19 cellular contexts compared by ENCODE assay signal in genomic region chr3:114643342-114643741, GRCh38.
A peak's percentile ranks its signal among the peaks of the same experiment; 100 is the strongest.
DNase-seq lines count a peak whose midpoint lies in the region; ATAC-seq, FAIRE-seq and TF ChIP-seq lines count a peak whose summit lies in the region.
"Had no signal": no experiment of that assay in that cellular context is flagged by ENCODE, and none has a peak within 500 bp of the region (broad histone marks: within the 10 kb centered on the region; RNA-seq: fewer than 3 reads in every experiment).

No MANE protein-coding gene starts in this region.

- H3K27me3 Mint-ChIP-seq in Calu3 (ENCODE audit: unreplicated experiment) (no peaks in the 10 kb centered on the region), astrocyte (ENCODE audit: low read depth, unreplicated experiment) (no peaks in the 10 kb centered on the region)
- no peaks in the 10 kb centered on the region for H3K27me3 Mint-ChIP-seq in stimulated activated naive B cell treated with anti-CD40 and anti-IgM and Interleukin-4, amounts not matched to agents 10 μg/mL and 1 μg/mL and 100 μg/mL, for 72 hours
- H3K27me3 Mint-ChIP-seq: CD4-positive, alpha-beta memory T cell had no signal

- no peaks in the 10 kb centered on the region for H3K27me3 ChIP-seq in astrocyte (ENCODE audit: insufficient read depth, low read length)
- H3K27me3 ChIP-seq: BLaER1 had no signal

- H3K36me3 Mint-ChIP-seq in Calu3 (ENCODE audit: insufficient read depth, unreplicated experiment) (no peaks in the 10 kb centered on the region), astrocyte (ENCODE audit: low read depth, unreplicated experiment) (no peaks in the 10 kb centered on the region)
- H3K36me3 Mint-ChIP-seq in stimulated activated naive B cell treated with anti-CD40 and anti-IgM and Interleukin-4, amounts not matched to agents 10 μg/mL and 1 μg/mL and 100 μg/mL, for 72 hours: peaks cover 3 to 13% of the 10 kb centered on the region in 2 donors
- H3K36me3 Mint-ChIP-seq: CD14-positive monocyte had no signal

- H4K20me1 ChIP-seq in astrocyte (ENCODE audit: insufficient read depth, low read length): no peaks in the 10 kb centered on the region
- H4K20me1 ChIP-seq: BLaER1 had no signal

- H3K4me2 ChIP-seq in astrocyte (ENCODE audit: low read length): no peak overlapping the region
- H3K4me2 ChIP-seq: BLaER1 had no signal

- no peak for ATAC-seq in stimulated activated naive B cell treated with anti-CD40 and anti-IgM and Interleukin-4, amounts not matched to agents 10 μg/mL and 1 μg/mL and 100 μg/mL, for 72 hours (replicated peaks)
- ATAC-seq: GM12878 had no signal

- no peak overlapping the region for H3K4me3 ChIP-seq in astrocyte (ENCODE audit: insufficient read depth, low read depth, low read length)
- H3K4me3 ChIP-seq: BLaER1, GM12878 had no signal

- TF ChIP-seq CTCF in Calu3 (IDR thresholded peaks at IDR 0.05; ENCODE audit: unreplicated experiment): no peak
- TF ChIP-seq CTCF in astrocyte (IDR thresholded peaks at IDR 0.05; ENCODE audit: insufficient read depth, low read depth, low read length): no peak

- FAIRE-seq in astrocyte (lab: Jason Lieb, UNC): no peak

- no peaks in the 10 kb centered on the region for H3K36me3 ChIP-seq in astrocyte (ENCODE audit: insufficient read depth, low read length)
- H3K36me3 ChIP-seq: BLaER1 had no signal

- DNase-seq in Calu3 (no peak), astrocyte (ENCODE audit: low read depth) (no peak), epithelial cell of prostate (ENCODE audit: low read depth, low spot score) (no peak), renal cortical epithelial cell (ENCODE audit: low read depth) (peak; percentile 91), amygdala (lab: John Stamatoyannopoulos, UW) (no peak), hypothalamus (lab: John Stamatoyannopoulos, UW) (no peak)
- no peak for DNase-seq in stimulated activated naive B cell treated with anti-CD40 and anti-IgM and Interleukin-4, amounts not matched to agents 10 μg/mL and 1 μg/mL and 100 μg/mL, for 72 hours
- DNase-seq: 8988T; CD4-positive, alpha-beta memory T cell; DMS 273 treated with DMSO at 0.1 percent for 48 hours; DMS53; DND-41; EL; GOT3; H7 had no signal

- intact Hi-C loops in Calu3 (cut with micrococcal nuclease; ENCODE audit: unreplicated experiment): loop anchor here (2.0 to 5.0 kb wide), 2 partner anchors 15 to 86 kb away; no protein-coding TSS in a partner anchor

- H3K4me3 Mint-ChIP-seq in Calu3 (ENCODE audit: low read depth, unreplicated experiment): no peak overlapping the region
- no peak overlapping the region for H3K4me3 Mint-ChIP-seq in astrocyte (ENCODE audit: unreplicated experiment)
- H3K4me3 Mint-ChIP-seq in stimulated activated naive B cell treated with anti-CD40 and anti-IgM and Interleukin-4, amounts not matched to agents 10 μg/mL and 1 μg/mL and 100 μg/mL, for 72 hours: no peak overlapping the region
- H3K4me3 Mint-ChIP-seq: CD14-positive monocyte; CD4-positive, alpha-beta memory T cell had no signal

- H3K9ac ChIP-seq in astrocyte (ENCODE audit: low read length): no peak overlapping the region
- H3K9ac ChIP-seq: BLaER1 had no signal

- no TSS peak for BruUV-seq in Calu3 (replicated peaks; lab: Mats Ljungman, UMichigan)

- peaks cover 11% of the 10 kb centered on the region for H3K4me1 ChIP-seq in astrocyte (ENCODE audit: insufficient read depth, low read length)
- H3K4me1 ChIP-seq: BLaER1 had no signal

- no peaks in the 10 kb centered on the region for H3K9me3 Mint-ChIP-seq in Calu3 (ENCODE audit: low read depth, unreplicated experiment)
- no peaks in the 10 kb centered on the region for H3K9me3 Mint-ChIP-seq in astrocyte (ENCODE audit: unreplicated experiment)
- H3K9me3 Mint-ChIP-seq in stimulated activated naive B cell treated with anti-CD40 and anti-IgM and Interleukin-4, amounts not matched to agents 10 μg/mL and 1 μg/mL and 100 μg/mL, for 72 hours: peaks cover 0 to 1% of the 10 kb centered on the region in 2 donors

- H3K4me1 Mint-ChIP-seq in Calu3 (ENCODE audit: low read depth, unreplicated experiment) (peaks cover 32% of the 10 kb centered on the region), astrocyte (ENCODE audit: low read depth, unreplicated experiment) (peaks cover 27% of the 10 kb centered on the region)
- peaks cover 0 to 5% of the 10 kb centered on the region in 2 donors for H3K4me1 Mint-ChIP-seq in stimulated activated naive B cell treated with anti-CD40 and anti-IgM and Interleukin-4, amounts not matched to agents 10 μg/mL and 1 μg/mL and 100 μg/mL, for 72 hours
- H3K4me1 Mint-ChIP-seq: CD14-positive monocyte; CD4-positive, alpha-beta memory T cell had no signal

- H3K79me2 ChIP-seq in astrocyte (ENCODE audit: insufficient read depth, low read length): no peaks in the 10 kb centered on the region

- no peak overlapping the region for H2AFZ ChIP-seq in astrocyte (ENCODE audit: low read depth, low read length)

- no peaks in the 10 kb centered on the region for H3K9me3 ChIP-seq in astrocyte (ENCODE audit: insufficient read depth, low read depth, low read length)
- H3K9me3 ChIP-seq: BLaER1 had no signal

- H3K27ac ChIP-seq in astrocyte (ENCODE audit: low read depth, low read length): no peak overlapping the region
- H3K27ac ChIP-seq in epithelial cell of prostate: peak overlapping the region; percentile 1
- H3K27ac ChIP-seq: BLaER1, HL-60 had no signal

- CTCF ChIA-PET in Calu3 (lab: Charles Lee): no interaction called here

- H3K27ac Mint-ChIP-seq in Calu3 (ENCODE audit: unreplicated experiment): peak overlapping the region; percentile 47
- peak overlapping the region; percentile 8 for H3K27ac Mint-ChIP-seq in astrocyte (ENCODE audit: unreplicated experiment)
- H3K27ac Mint-ChIP-seq in stimulated activated naive B cell treated with anti-CD40 and anti-IgM and Interleukin-4, amounts not matched to agents 10 μg/mL and 1 μg/mL and 100 μg/mL, for 72 hours: no peak overlapping the region
- H3K27ac Mint-ChIP-seq: CD14-positive monocyte; CD4-positive, alpha-beta memory T cell had no signal
